In genomic region chr4:145351162-145351561, GRCh38 we compare ENCODE assay signal across 16 cellular contexts.
"Had no signal": no experiment of that assay in that cellular context is flagged by ENCODE, and none has a peak within 500 bp of the region (broad histone marks: within the 10 kb centered on the region; RNA-seq: fewer than 3 reads in every experiment).

No MANE protein-coding gene starts in this region.

- H3K27me3 ChIP-seq: pancreas, right atrium auricular region, thyroid gland, upper lobe of right lung had no signal

- ATAC-seq: activated naive CD8-positive, alpha-beta T cell treated with anti-CD3 and anti-CD28 coated beads, Interleukin-2, amount 50 U/mL, for 24 hours; activated T-cell treated with anti-CD3 and anti-CD28 coated beads, Interleukin-2, amount 50 U/mL, for 72 hours; esophagus mucosa; left colon; pancreas; upper lobe of right lung had no signal

- H3K27ac ChIP-seq: pancreas, psoas muscle, right atrium auricular region, thyroid gland, upper lobe of right lung had no signal

- H3K9me3 ChIP-seq: pancreas, psoas muscle, right atrium auricular region, thyroid gland, upper lobe of right lung had no signal

- H3K36me3 ChIP-seq: pancreas, right atrium auricular region, thyroid gland, upper lobe of right lung had no signal

- H3K4me1 ChIP-seq: pancreas, right atrium auricular region, thyroid gland, upper lobe of right lung had no signal

- DNase-seq: activated CD4-positive, alpha-beta memory T cell treated with anti-CD3 and anti-CD28 coated beads for 36 hours; activated CD4-positive, alpha-beta T cell treated with anti-CD3 and anti-CD28 coated beads for 48 hours; activated effector memory CD4-positive, alpha-beta T cell treated with Interleukin-2 at 50 U/mL for 16 hours; activated naive CD4-positive, alpha-beta T cell treated with anti-CD3 and anti-CD28 coated beads, Interleukin-2, amount 50 U/mL, for 16 hours; activated naive CD8-positive, alpha-beta T cell treated with anti-CD3 and anti-CD28 coated beads, Interleukin-2, amount 50 U/mL, for 24 hours; activated T-cell treated with anti-CD3 and anti-CD28 coated beads, Interleukin-2, amount 50 U/mL, for 72 hours; effector CD8-positive, alpha-beta T cell; left colon; mesenchymal stem cell; pancreas; psoas muscle; T-helper 2 cell; upper lobe of right lung had no signal

- H3K4me3 ChIP-seq: pancreas, psoas muscle, right atrium auricular region, thyroid gland, upper lobe of right lung had no signal
